Comparison of ENCODE assay signal across 32 cellular contexts in the genomic region with DNA sequence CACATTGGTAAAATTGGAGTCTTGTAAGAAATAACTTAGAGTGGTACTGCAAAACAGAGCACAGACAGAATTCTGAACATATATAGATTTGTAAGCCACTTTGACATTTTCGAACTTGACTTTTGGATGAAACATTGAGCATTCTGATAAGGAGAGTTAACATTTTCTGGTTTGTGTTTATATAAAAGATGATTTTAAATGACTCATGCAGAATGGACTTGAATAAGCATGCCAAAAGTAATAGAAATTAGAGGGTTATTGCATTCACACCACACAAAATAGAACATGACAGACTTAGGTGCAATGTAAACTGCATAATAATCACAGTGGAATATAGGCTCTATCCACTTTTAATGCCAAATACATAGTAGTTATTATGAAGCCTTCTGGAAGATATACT.
"Had no signal": no experiment of that assay in that cellular context is flagged by ENCODE, and none has a peak within 500 bp of the region (broad histone marks: within the 10 kb centered on the region; RNA-seq: fewer than 3 reads in every experiment).

No MANE protein-coding gene starts in this region.

- H3K9me3 Mint-ChIP-seq: activated CD4-positive, alpha-beta memory T cell treated with anti-CD3 and anti-CD28 coated beads for 36 hours; activated naive CD8-positive, alpha-beta T cell treated with anti-CD3 and anti-CD28 coated beads, Interleukin-2, amount 10 ng/mL, durations not matched to agents 7 days and 5 days had no signal

- H3K4me3 ChIP-seq: breast epithelium, K562, PC-9 had no signal

- H3K36me3 ChIP-seq: breast epithelium had no signal

- H3K4me3 Mint-ChIP-seq: activated B cell treated with CpG ODN at 0.5 μM for 24 hours; activated CD4-positive, alpha-beta memory T cell treated with anti-CD3 and anti-CD28 coated beads for 36 hours; activated naive CD4-positive, alpha-beta T cell treated with anti-CD3 and anti-CD28 coated beads, Interleukin-2, amount 50 U/mL, for 24 hours; activated naive CD8-positive, alpha-beta T cell treated with anti-CD3 and anti-CD28 coated beads, Interleukin-2, amount 10 ng/mL, durations not matched to agents 7 days and 5 days; activated T-cell treated with anti-CD3 and anti-CD28 coated beads, Interleukin-2, amount 50 U/mL, for 4 hours had no signal

- H3K27ac ChIP-seq: breast epithelium, PC-9, VCaP had no signal

- H3K4me1 Mint-ChIP-seq: activated B cell treated with CpG ODN at 0.5 μM for 24 hours; activated naive CD4-positive, alpha-beta T cell treated with anti-CD3 and anti-CD28 coated beads, Interleukin-2, amount 50 U/mL, for 24 hours; activated naive CD8-positive, alpha-beta T cell treated with anti-CD3 and anti-CD28 coated beads, Interleukin-2, amount 10 ng/mL, durations not matched to agents 7 days and 5 days had no signal

- H3K36me3 Mint-ChIP-seq: activated CD4-positive, alpha-beta memory T cell treated with anti-CD3 and anti-CD28 coated beads for 36 hours; activated naive CD4-positive, alpha-beta T cell treated with anti-CD3 and anti-CD28 coated beads, Interleukin-2, amount 50 U/mL, for 24 hours; activated naive CD8-positive, alpha-beta T cell treated with anti-CD3 and anti-CD28 coated beads, Interleukin-2, amount 10 ng/mL, durations not matched to agents 7 days and 5 days had no signal

- H3K4me1 ChIP-seq: breast epithelium had no signal

- FAIRE-seq: K562 had no signal

- H3K9me3 ChIP-seq: breast epithelium had no signal

- H2AFZ ChIP-seq: PC-9 had no signal

- H3K27ac Mint-ChIP-seq: activated B cell treated with CpG ODN at 0.5 μM for 24 hours; activated CD4-positive, alpha-beta memory T cell treated with anti-CD3 and anti-CD28 coated beads for 36 hours; activated naive CD4-positive, alpha-beta T cell treated with anti-CD3 and anti-CD28 coated beads, Interleukin-2, amount 50 U/mL, for 24 hours; activated naive CD8-positive, alpha-beta T cell treated with anti-CD3 and anti-CD28 coated beads, Interleukin-2, amount 10 ng/mL, durations not matched to agents 7 days and 5 days had no signal

- H3K4me2 ChIP-seq: PC-9 had no signal

- H3K27me3 ChIP-seq: breast epithelium had no signal

- DNase-seq: activated B cell treated with CpG ODN at 0.5 μM for 24 hours; activated CD4-positive, alpha-beta memory T cell treated with anti-CD3 and anti-CD28 coated beads for 36 hours; activated CD4-positive, alpha-beta T cell treated with anti-CD3 and anti-CD28 coated beads for 4 hours; activated CD4-positive, alpha-beta T cell treated with anti-CD3 and anti-CD28 coated beads, Interleukin-2, amount 50 U/mL, for 1 hour; activated CD4-positive, CD25-positive, alpha-beta regulatory T cell treated with anti-CD3 and anti-CD28 coated beads, Interleukin-2, amount 50 U/mL, for 72 hours; activated CD8-positive, alpha-beta memory T cell treated with anti-CD3 and anti-CD28 coated beads, Interleukin-2, amount 50 U/mL, for 4 hours; activated effector memory CD4-positive, alpha-beta T cell treated with Interleukin-2 at 50 U/mL for 16 hours; activated naive CD8-positive, alpha-beta T cell treated with anti-CD3 and anti-CD28 coated beads, Interleukin-2, amount 10 ng/mL, durations not matched to agents 7 days and 5 days; activated T-cell treated with anti-CD3 and anti-CD28 coated beads for 4 hours; activated T-cell treated with anti-CD3 and anti-CD28 coated beads, Interleukin-2, amount 50 U/mL, for 4 hours; caudate nucleus; cerebellar nuclear complex; Karpas-422; NCI-H1048; NCI-H1105 treated with DMSO at 0.1 percent for 48 hours; NCI-H1436; NCI-H1694; NCI-H1930; NCI-H2081 treated with DMSO at 0.1 percent for 48 hours; NCI-H345; NCI-H524 treated with DMSO at 0.1 percent for 48 hours; NK-92 treated with Interleukin-12 subunit alpha and Interleukin-12 subunit beta, amount 100 ng/mL, for 24 hours; PC-9; Right ventricle myocardium superior; SW 1271; T-helper 1 cell; T-helper 2 cell; T-helper 9 cell had no signal

- H3K27me3 Mint-ChIP-seq: activated B cell treated with CpG ODN at 0.5 μM for 24 hours; activated CD4-positive, alpha-beta memory T cell treated with anti-CD3 and anti-CD28 coated beads for 36 hours; activated naive CD4-positive, alpha-beta T cell treated with anti-CD3 and anti-CD28 coated beads, Interleukin-2, amount 50 U/mL, for 24 hours; activated naive CD8-positive, alpha-beta T cell treated with anti-CD3 and anti-CD28 coated beads, Interleukin-2, amount 10 ng/mL, durations not matched to agents 7 days and 5 days had no signal
